ENCODE assay signal across 26 cellular contexts in genomic region chr4:89251396-89251795, GRCh38.
"Had no signal": no experiment of that assay in that cellular context is flagged by ENCODE, and none has a peak within 500 bp of the region (broad histone marks: within the 10 kb centered on the region; RNA-seq: fewer than 3 reads in every experiment).

No MANE protein-coding gene starts in this region.

- H3K36me3 ChIP-seq: cardiac muscle cell, neutrophil, ovary, tibial artery had no signal

- H3K4me1 Mint-ChIP-seq: nephron had no signal

- H3K4me1 ChIP-seq: psoas muscle, tibial artery had no signal

- H3K9me3 ChIP-seq: neutrophil, ovary, psoas muscle, tibial artery had no signal

- H3K27me3 Mint-ChIP-seq: activated CD4-positive, alpha-beta T cell treated with anti-CD3 and anti-CD28 coated beads, Interleukin-2, amount 10 ng/mL, durations not matched to agents 7 days and 5 days; activated CD8-positive, alpha-beta T cell treated with anti-CD3 and anti-CD28 coated beads for 36 hours; activated naive CD4-positive, alpha-beta T cell treated with anti-CD3 and anti-CD28 coated beads, Interleukin-2, amount 10 ng/mL, durations not matched to agents 7 days and 5 days; activated naive CD8-positive, alpha-beta T cell treated with anti-CD3 and anti-CD28 coated beads, Interleukin-2, amount 50 U/mL, for 24 hours; stimulated activated naive CD8-positive, alpha-beta T cell treated with anti-CD3 and anti-CD28 coated beads, Interleukin-15, Interleukin-2, amounts not matched to agents 100 ng/mL and 50 ng/mL, for 24 hours had no signal

- H3K4me3 ChIP-seq: cardiac muscle cell, heart right ventricle, ovary, psoas muscle, tibial artery had no signal

- H3K4me3 Mint-ChIP-seq: activated CD4-positive, alpha-beta T cell treated with anti-CD3 and anti-CD28 coated beads, Interleukin-2, amount 10 ng/mL, durations not matched to agents 7 days and 5 days; activated CD8-positive, alpha-beta T cell treated with anti-CD3 and anti-CD28 coated beads for 36 hours; activated naive CD4-positive, alpha-beta T cell treated with anti-CD3 and anti-CD28 coated beads, Interleukin-2, amount 10 ng/mL, durations not matched to agents 7 days and 5 days; activated naive CD8-positive, alpha-beta T cell treated with anti-CD3 and anti-CD28 coated beads, Interleukin-2, amount 50 U/mL, for 24 hours; nephron; stimulated activated naive CD8-positive, alpha-beta T cell treated with anti-CD3 and anti-CD28 coated beads, Interleukin-15, Interleukin-2, amounts not matched to agents 100 ng/mL and 50 ng/mL, for 24 hours; T-helper 2 cell treated with Interferon-gamma antibody and Interleukin-4, amounts not matched to agents 5 μg/mL and 100 μg/mL, for 36 hours had no signal

- DNase-seq: activated CD4-positive, alpha-beta T cell treated with anti-CD3 and anti-CD28 coated beads, Interleukin-2, amount 10 ng/mL, durations not matched to agents 7 days and 5 days; activated CD4-positive, CD25-positive, alpha-beta regulatory T cell treated with anti-CD3 and anti-CD28 coated beads, Interleukin-2, amount 50 U/mL, for 72 hours; activated CD8-positive, alpha-beta T cell treated with anti-CD3 and anti-CD28 coated beads for 36 hours; activated effector memory CD4-positive, alpha-beta T cell treated with Interleukin-2 at 50 U/mL for 16 hours; activated naive CD4-positive, alpha-beta T cell treated with anti-CD3 and anti-CD28 coated beads, Interleukin-2, amount 10 ng/mL, durations not matched to agents 7 days and 5 days; activated naive CD8-positive, alpha-beta T cell treated with anti-CD3 and anti-CD28 coated beads, Interleukin-2, amount 50 U/mL, for 24 hours; activated T-cell treated with anti-CD3 and anti-CD28 coated beads, Interleukin-2, amount 50 U/mL, for 1 hour; dermis blood vessel endothelial cell; effector CD8-positive, alpha-beta T cell; erythroblast; foreskin fibroblast; heart right ventricle; ovary; psoas muscle; right cardiac atrium; stimulated activated CD4-positive, alpha-beta T cell treated with anti-CD3 and anti-CD28 coated beads, Interleukin-1b, Interleukin-23, amount 100 ng/mL, for 48 hours; substantia nigra; tibial artery; WERI-Rb-1 had no signal

- H3K9me3 Mint-ChIP-seq: nephron; stimulated activated naive CD8-positive, alpha-beta T cell treated with anti-CD3 and anti-CD28 coated beads, Interleukin-15, Interleukin-2, amounts not matched to agents 100 ng/mL and 50 ng/mL, for 24 hours; T-helper 2 cell treated with Interferon-gamma antibody and Interleukin-4, amounts not matched to agents 5 μg/mL and 100 μg/mL, for 36 hours had no signal

- ATAC-seq: activated CD8-positive, alpha-beta T cell treated with anti-CD3 and anti-CD28 coated beads for 36 hours; activated naive CD8-positive, alpha-beta T cell treated with anti-CD3 and anti-CD28 coated beads, Interleukin-2, amount 50 U/mL, for 24 hours; heart right ventricle; left lobe of liver; psoas muscle; right cardiac atrium had no signal

- H3K27me3 ChIP-seq: cardiac muscle cell, heart right ventricle, neutrophil, ovary had no signal

- H3K27ac ChIP-seq: cardiac muscle cell, heart right ventricle, neutrophil, ovary, psoas muscle, tibial artery, WERI-Rb-1 had no signal

- H3K27ac Mint-ChIP-seq: activated CD4-positive, alpha-beta T cell treated with anti-CD3 and anti-CD28 coated beads, Interleukin-2, amount 10 ng/mL, durations not matched to agents 7 days and 5 days; activated CD8-positive, alpha-beta T cell treated with anti-CD3 and anti-CD28 coated beads for 36 hours; activated naive CD4-positive, alpha-beta T cell treated with anti-CD3 and anti-CD28 coated beads, Interleukin-2, amount 10 ng/mL, durations not matched to agents 7 days and 5 days; activated naive CD8-positive, alpha-beta T cell treated with anti-CD3 and anti-CD28 coated beads, Interleukin-2, amount 50 U/mL, for 24 hours; nephron; stimulated activated naive CD8-positive, alpha-beta T cell treated with anti-CD3 and anti-CD28 coated beads, Interleukin-15, Interleukin-2, amounts not matched to agents 100 ng/mL and 50 ng/mL, for 24 hours; T-helper 2 cell treated with Interferon-gamma antibody and Interleukin-4, amounts not matched to agents 5 μg/mL and 100 μg/mL, for 36 hours had no signal

- FAIRE-seq: TTC549 had no signal
